Comparison of ENCODE assay signal across 20 cellular contexts in genomic region chr9:459491-460444, GRCh38. TPM values are rescaled to one million over a fixed set of nuclear protein-coding genes. Genes with fewer than 3 reads are reported as not detected.
DNase-seq lines count a peak whose midpoint lies in the region; ATAC-seq, FAIRE-seq and TF ChIP-seq lines count a peak whose summit lies in the region.
"Had no signal": no experiment of that assay in that cellular context is flagged by ENCODE, and none has a peak within 500 bp of the region (broad histone marks: within the 10 kb centered on the region; RNA-seq: fewer than 3 reads in every experiment).

No MANE protein-coding gene starts in this region.

- peaks cover 0 to 1% (median 0%) of the 10 kb centered on the region in 8 donors for H3K9me3 Mint-ChIP-seq in CD4-positive, alpha-beta memory T cell
- H3K9me3 Mint-ChIP-seq in WTC11 = no peaks in the 10 kb centered on the region; the same call in 1 of the 2 replicates
- H3K9me3 Mint-ChIP-seq: mesothelial cell of epicardium had no signal

- H3K4me2 ChIP-seq in KMS-11 = peak overlapping the region; percentile 54; the same call in 1 of the 2 replicates

- H3K36me3 Mint-ChIP-seq in CD4-positive, alpha-beta memory T cell = peaks cover 53 to 78% of the 10 kb centered on the region in 2 donors
- H3K36me3 Mint-ChIP-seq in WTC11 = no peaks in the 10 kb centered on the region

- H3K4me1 ChIP-seq in CD4-positive, alpha-beta memory T cell (ENCODE audit: insufficient read depth, low read length) = peaks cover 5% of the 10 kb centered on the region
- peaks cover 28% of the 10 kb centered on the region for H3K4me1 ChIP-seq in KMS-11 (ENCODE audit: low read depth, poor library complexity, severe bottlenecking)
- H3K4me1 ChIP-seq in kidney (ENCODE audit: control insufficient read depth in 1 of 2, insufficient read depth in 1 of 2, low read depth in 1 of 2, low read length in 2 of 2) = peaks cover 0 to 6% of the 10 kb centered on the region in 2 donors
- H3K4me1 ChIP-seq: pancreas had no signal

- H3K27me3 ChIP-seq in CD4-positive, alpha-beta memory T cell (ENCODE audit: insufficient read depth, low read length) = no peaks in the 10 kb centered on the region
- no peaks in the 10 kb centered on the region for H3K27me3 ChIP-seq in KMS-11 (ENCODE audit: insufficient read depth, low read depth)
- H3K27me3 ChIP-seq: pancreas had no signal

- POLR2A ChIA-PET in CD4-positive, alpha-beta memory T cell (lab: Charles Lee; ENCODE audit: partially characterized antibody) = interaction anchor here (0.6 to 1.7 kb wide), 3 partner anchors 9 to 74 kb away, joined by 3 to 8 read pairs (median 3); no protein-coding TSS in a partner anchor
- POLR2A ChIA-PET in WTC11 (lab: Charles Lee) = no interaction called here

- TF ChIP-seq CTCF in KMS-11 (conservative IDR thresholded peaks at IDR 0.05; ENCODE audit: low read depth, low read length) = peak; percentile 51
- no peak for TF ChIP-seq CTCF in WTC11 (IDR thresholded peaks at IDR 0.05)
- TF ChIP-seq CTCF in kidney (IDR thresholded peaks at IDR 0.05; ENCODE audit: borderline replicate concordance, extremely low read depth, insufficient read depth) = no peak

- H3K27ac ChIP-seq in CD4-positive, alpha-beta memory T cell (ENCODE audit: low read depth, low read length) = no peak overlapping the region
- peak overlapping the region; percentile 70 for H3K27ac ChIP-seq in KMS-11
- no peak overlapping the region for H3K27ac ChIP-seq in kidney (ENCODE audit: low read depth in 2 of 2, low read length in 2 of 2)
- H3K27ac ChIP-seq: pancreas had no signal

- no peak overlapping the region for H3K4me3 ChIP-seq in CD4-positive, alpha-beta memory T cell (ENCODE audit: low read length in 2 of 2)
- H3K4me3 ChIP-seq in KMS-11 (IDR thresholded peaks at IDR 0.05; ENCODE audit: insufficient read depth, low read depth, low read length) (no peak overlapping the region), kidney (ENCODE audit: low read length in 2 of 2) (no peak overlapping the region)
- H3K4me3 ChIP-seq: pancreas, skin epidermis had no signal

- ATAC-seq in WTC11 (peak; percentile 83), HG03280 (IDR thresholded peaks at IDR 0.05; ENCODE audit: unreplicated experiment) (no peak), HG03571 (IDR thresholded peaks at IDR 0.05; ENCODE audit: unreplicated experiment) (no peak)
- ATAC-seq: pancreas had no signal

- H3K36me3 ChIP-seq in CD4-positive, alpha-beta memory T cell (ENCODE audit: insufficient read depth, low read length) = peaks cover 57% of the 10 kb centered on the region
- H3K36me3 ChIP-seq in KMS-11 (ENCODE audit: insufficient read depth) (no peaks in the 10 kb centered on the region), kidney (ENCODE audit: control insufficient read depth in 1 of 2, insufficient read depth in 2 of 2, low read length in 2 of 2) (no peaks in the 10 kb centered on the region)
- H3K36me3 ChIP-seq: pancreas had no signal

- peak overlapping the region; percentile 8; the same call in 1 of the 2 replicates for H3K9ac ChIP-seq in KMS-11
- H3K9ac ChIP-seq in kidney (ENCODE audit: low read length in 2 of 2) = no peak overlapping the region

- peak overlapping the region; percentile 67 for H2AFZ ChIP-seq in KMS-11 (ENCODE audit: low read depth)

- peak overlapping the region in 1 of 8 donors; percentile 34 for H3K4me3 Mint-ChIP-seq in CD4-positive, alpha-beta memory T cell
- H3K4me3 Mint-ChIP-seq in WTC11 = no peak overlapping the region
- H3K4me3 Mint-ChIP-seq: mesothelial cell of epicardium had no signal

- peak overlapping the region in 6 of 7 donors; percentile 2 to 91 (median 70) for H3K27ac Mint-ChIP-seq in CD4-positive, alpha-beta memory T cell
- no peak overlapping the region for H3K27ac Mint-ChIP-seq in WTC11
- H3K27ac Mint-ChIP-seq: mesothelial cell of epicardium had no signal

- H3K79me2 ChIP-seq in KMS-11 (ENCODE audit: insufficient read depth, low read depth) = no peaks in the 10 kb centered on the region

- no peaks in the 10 kb centered on the region for H3K27me3 Mint-ChIP-seq in CD4-positive, alpha-beta memory T cell
- H3K27me3 Mint-ChIP-seq in WTC11 (ENCODE audit: low read depth) = 0 out of 2 replicates have a peak, but pooled peaks cover 2% of the 10 kb centered on the region

- no peak for FAIRE-seq in kidney (lab: Jason Lieb, UNC)
- FAIRE-seq in H54 (lab: Jason Lieb, UNC) = no peak
- FAIRE-seq: urothelium cell line had no signal

- DNase-seq in CD4-positive, alpha-beta memory T cell = no peak
- DNase-seq in WTC11 (ENCODE audit: low spot score) = no peak
- DNase-seq in myocyte (ENCODE audit: low read depth) = peak; percentile 33
- no peak for DNase-seq in kidney
- no peak for DNase-seq in H54 (ENCODE audit: insufficient read length, low spot score)
- DNase-seq: activated effector memory CD4-positive, alpha-beta T cell treated with Interleukin-2 at 50 U/mL for 16 hours; cortex of kidney; DMS79 treated with DMSO at 0.1 percent for 48 hours; head of caudate nucleus; islet precursor cell; pancreas; RPMI8226; stimulated activated naive CD4-positive, alpha-beta T cell treated with Interleukin-2 at 50 U/mL for 16 hours; SW 1271 had no signal

- no peak for TF ChIP-seq POLR2A in H54 (IDR thresholded peaks at IDR 0.05; ENCODE audit: low read depth, low read length)

- no peaks in the 10 kb centered on the region for H3K9me3 ChIP-seq in CD4-positive, alpha-beta memory T cell (ENCODE audit: control insufficient read depth in 1 of 2, low read length in 2 of 2)
- no peaks in the 10 kb centered on the region for H3K9me3 ChIP-seq in kidney (ENCODE audit: control insufficient read depth in 1 of 2, low read length in 2 of 2)
- H3K9me3 ChIP-seq: pancreas had no signal

- CTCF ChIA-PET in CD4-positive, alpha-beta memory T cell (lab: Charles Lee; ENCODE audit: partially characterized antibody) = interaction anchor here (1.0 to 1.6 kb wide), 3 partner anchors 12 to 44 kb away, joined by 3 to 7 read pairs (median 3); partner anchors contain the start of gene KANK1
- CTCF ChIA-PET in WTC11 (lab: Charles Lee) = interaction anchor here (1.1 kb wide), 1 partner anchor 13 kb away, joined by 3 read pairs; no protein-coding TSS in a partner anchor

- intact Hi-C loops in CD4-positive, alpha-beta memory T cell (cut with micrococcal nuclease) = no loop called here
- intact Hi-C loops in kidney (cut with DNase I) = no loop called here

- no peaks in the 10 kb centered on the region for H4K20me1 ChIP-seq in KMS-11 (ENCODE audit: insufficient read depth)

- peaks cover 6 to 25% (median 15%) of the 10 kb centered on the region in 4 donors for H3K4me1 Mint-ChIP-seq in CD4-positive, alpha-beta memory T cell
- H3K4me1 Mint-ChIP-seq in WTC11 = peaks cover 14% of the 10 kb centered on the region; the same call in 1 of the 2 replicates

TF ChIP-seq in WTC11, 78 proteins besides CTCF, POLR2A, EP300 and RAD21 (continues in another document):
- no peak for TF ChIP-seq GTF2I (CRISPR knock-in tag; conservative IDR thresholded peaks at IDR 0.05)
- no peak for TF ChIP-seq ATF1 (CRISPR knock-in tag; IDR thresholded peaks at IDR 0.05)
- no peak for TF ChIP-seq ATF6 (CRISPR knock-in tag; IDR thresholded peaks at IDR 0.05)
- TF ChIP-seq ZNF416 (CRISPR knock-in tag; IDR thresholded peaks at IDR 0.05) = no peak
- TF ChIP-seq SP1 (CRISPR knock-in tag; conservative IDR thresholded peaks at IDR 0.05) = no peak
- no peak for TF ChIP-seq ETV6 (CRISPR knock-in tag; IDR thresholded peaks at IDR 0.05)
- TF ChIP-seq OVOL2 (CRISPR knock-in tag; IDR thresholded peaks at IDR 0.05; ENCODE audit: borderline replicate concordance) = no peak
- no peak for TF ChIP-seq AFF4 (CRISPR knock-in tag; IDR thresholded peaks at IDR 0.05; ENCODE audit: borderline replicate concordance)

RNA-seq across cellular contexts. Expression of gene KANK1, which starts 44.7 kb away (rescaled TPM):
- 10 to 100 TPM; 25.9 TPM for total RNA-seq in CD4-positive, alpha-beta memory T cell
- polyA plus RNA-seq in CD4-positive, alpha-beta memory T cell = 10 to 100 TPM in 1 of 2 donors, 1 to 10 TPM in 1; 9.1 to 17.3 TPM
- total RNA-seq in WTC11 (2021) (24.8 to 26.1 TPM (median 25.1 TPM) in 3 replicates), myocyte (196 and 279 TPM in 2 replicates), kidney (40.2 TPM)
- 53.8 TPM for polyA plus RNA-seq in myocyte (2012)
- 34.5 TPM for polyA plus RNA-seq in kidney (ENCODE audit: insufficient read depth, low read depth, low replicate concordance)
